In genomic region chr4:77385124-77385969, GRCh38 we compare ENCODE assay signal across 8 cellular contexts.
DNase-seq lines count a peak whose midpoint lies in the region; ATAC-seq and TF ChIP-seq lines count a peak whose summit lies in the region.

No MANE protein-coding gene starts in this region.

- no peak overlapping the region for H3K4me3 Mint-ChIP-seq in T-helper 2 cell treated with Interferon-gamma antibody and Interleukin-4, amounts not matched to agents 5 μg/mL and 100 μg/mL, for 36 hours

- peaks cover 2% of the 10 kb centered on the region for H3K27me3 Mint-ChIP-seq in T-helper 2 cell treated with Interferon-gamma antibody and Interleukin-4, amounts not matched to agents 5 μg/mL and 100 μg/mL, for 36 hours (ENCODE audit: low read depth)

- no peaks in the 10 kb centered on the region for H3K79me2 ChIP-seq in smooth muscle cell (ENCODE audit: low read depth)

- H2AFZ ChIP-seq in smooth muscle cell (ENCODE audit: low read depth): no peak overlapping the region

- H3K4me1 Mint-ChIP-seq in T-helper 2 cell treated with Interferon-gamma antibody and Interleukin-4, amounts not matched to agents 5 μg/mL and 100 μg/mL, for 36 hours (ENCODE audit: low read depth): peaks cover 3% of the 10 kb centered on the region

- H3K27me3 ChIP-seq in MG63: no peaks in the 10 kb centered on the region
- peaks cover 13% of the 10 kb centered on the region for H3K27me3 ChIP-seq in smooth muscle cell (ENCODE audit: low read depth)

- in situ Hi-C loops in astrocyte of the spinal cord (cut with HindIII; ENCODE audit: low sequenced_read_pairs): no loop called here

- no peak overlapping the region for H3K9ac ChIP-seq in smooth muscle cell (ENCODE audit: low read depth)

- H4K20me1 ChIP-seq in smooth muscle cell (ENCODE audit: low read depth): no peaks in the 10 kb centered on the region

- H3K4me2 ChIP-seq in smooth muscle cell: no peak overlapping the region

- 7% methylated on average over 4 of the region's 4 CpGs for WGBS in smooth muscle cell (ENCODE audit: low lambda C conversion rate)

- H3K4me1 ChIP-seq in smooth muscle cell (ENCODE audit: low read depth): no peaks in the 10 kb centered on the region

- H3K4me3 ChIP-seq in MG63 (no peak overlapping the region), astrocyte of the spinal cord (ENCODE audit: low read depth, low read length) (no peak overlapping the region), smooth muscle cell (no peak overlapping the region)

- H3K36me3 Mint-ChIP-seq in T-helper 2 cell treated with Interferon-gamma antibody and Interleukin-4, amounts not matched to agents 5 μg/mL and 100 μg/mL, for 36 hours (ENCODE audit: low read depth): no peaks in the 10 kb centered on the region

- H3K27ac Mint-ChIP-seq in T-helper 2 cell treated with Interferon-gamma antibody and Interleukin-4, amounts not matched to agents 5 μg/mL and 100 μg/mL, for 36 hours: no peak overlapping the region

- H3K9me3 Mint-ChIP-seq in T-helper 2 cell treated with Interferon-gamma antibody and Interleukin-4, amounts not matched to agents 5 μg/mL and 100 μg/mL, for 36 hours: no peaks in the 10 kb centered on the region

- H3K36me3 ChIP-seq in MG63 (no peaks in the 10 kb centered on the region), smooth muscle cell (ENCODE audit: low read depth) (no peaks in the 10 kb centered on the region)

- TF ChIP-seq CTCF in astrocyte of the spinal cord (IDR thresholded peaks at IDR 0.05; ENCODE audit: low read depth, low read length): peak; percentile 84
- peak; percentile 84 for TF ChIP-seq CTCF in smooth muscle cell (IDR thresholded peaks at IDR 0.05; ENCODE audit: borderline replicate concordance, insufficient read depth, poor library complexity, severe bottlenecking)

- DNase-seq in DMS79 (lab: John Stamatoyannopoulos, UW) (peak; percentile 18), MG63 (peak; percentile 25), astrocyte of the spinal cord (ENCODE audit: low read depth, low spot score) (peak; percentile 73), iPS DF 19.7 (ENCODE audit: low read depth, low spot score) (peak; percentile 35), smooth muscle cell (lab: John Stamatoyannopoulos, UW; ENCODE audit: unreplicated experiment) (peak; percentile 9)
- DNase-seq in T-helper 2 cell treated with Interferon-gamma antibody and Interleukin-4, amounts not matched to agents 5 μg/mL and 100 μg/mL, for 36 hours (ENCODE audit: low spot score): peak; percentile 49

- no peak overlapping the region for H3K27ac ChIP-seq in smooth muscle cell (ENCODE audit: low read depth)

- H3K9me3 ChIP-seq in MG63: no peaks in the 10 kb centered on the region
- no peaks in the 10 kb centered on the region for H3K9me3 ChIP-seq in smooth muscle cell (replicated peaks; ENCODE audit: low read depth)

- H3F3A ChIP-seq in smooth muscle cell (ENCODE audit: low read depth): no peaks in the 10 kb centered on the region

- ATAC-seq in GM21717 (IDR thresholded peaks at IDR 0.05; ENCODE audit: unreplicated experiment): peak; percentile 48
- ATAC-seq in HG03460 (IDR thresholded peaks at IDR 0.05; ENCODE audit: unreplicated experiment): no peak

Comparison
In these comparisons a context has a peak if more than half of its experiments do, and no peak if none do; other contexts are left out.
1. DNase-seq: peak in every context shown above with its lines; median percentile 73 in astrocyte of the spinal cord; 49 in T-helper 2 cell treated with Interferon-gamma antibody and Interleukin-4, amounts not matched to agents 5 μg/mL and 100 μg/mL, for 36 hours; 35 in iPS DF 19.7; 25 in MG63; 18 in DMS79; 9 in smooth muscle cell.